Comparison of ENCODE assay signal across 14 cellular contexts in the genomic region with DNA sequence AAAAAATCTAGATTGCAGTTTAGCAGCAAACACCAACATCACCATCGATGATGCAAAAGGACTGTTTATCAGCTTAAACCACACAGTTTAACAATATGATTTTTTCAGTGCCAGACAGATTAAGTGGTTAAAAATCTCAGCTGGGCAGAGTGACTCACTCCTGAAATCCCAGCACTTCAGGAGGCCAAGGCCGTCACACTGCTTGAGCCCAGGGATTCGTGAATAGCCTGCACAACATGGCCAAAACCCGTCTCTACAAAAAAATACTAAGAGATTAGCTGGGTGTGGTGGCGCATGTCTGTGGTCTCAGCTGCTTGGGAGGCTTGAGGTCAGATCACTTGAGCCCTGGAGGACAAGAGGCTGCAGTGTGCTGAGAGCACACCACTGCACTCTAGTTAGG. TPM values are rescaled to one million over a fixed set of nuclear protein-coding genes. Genes with fewer than 3 reads are reported as not detected.
DNase-seq lines count a peak whose midpoint lies in the region; ATAC-seq, FAIRE-seq and TF ChIP-seq lines count a peak whose summit lies in the region.
"Had no signal": no experiment of that assay in that cellular context is flagged by ENCODE, and none has a peak within 500 bp of the region (broad histone marks: within the 10 kb centered on the region; RNA-seq: fewer than 3 reads in every experiment).

No MANE protein-coding gene starts in this region.

- peak overlapping the region; percentile 84 for H3K27ac Mint-ChIP-seq in chondrocyte (ENCODE audit: unreplicated experiment)
- H3K27ac Mint-ChIP-seq: B cell had no signal

- H3K27me3 Mint-ChIP-seq in chondrocyte (ENCODE audit: low read depth), result no peaks in the 10 kb centered on the region
- H3K27me3 Mint-ChIP-seq: B cell had no signal

- H3K4me1 Mint-ChIP-seq in chondrocyte (ENCODE audit: low read depth), result peaks cover 50% of the 10 kb centered on the region

- no peak for DNase-seq in activated CD4-positive, CD25-positive, alpha-beta regulatory T cell treated with anti-CD3 and anti-CD28 coated beads, Interleukin-2, amount 50 U/mL, for 72 hours
- DNase-seq in OCI-M1 (lab: John Stamatoyannopoulos, UW), result peak; percentile 75
- no peak for DNase-seq in chondrocyte (ENCODE audit: low spot score)
- DNase-seq in pancreas, result no peak
- no peak for DNase-seq in hippocampal formation (lab: John Stamatoyannopoulos, UW)
- DNase-seq: activated CD4-positive, alpha-beta T cell treated with anti-CD3 and anti-CD28 coated beads for 1 hour; cerebellar nuclear complex; GOT3; NCI-H526 treated with DMSO at 0.1 percent for 48 hours had no signal

- no peaks in the 10 kb centered on the region for H3K27me3 ChIP-seq in pancreas

- no peaks in the 10 kb centered on the region for H3K9me3 ChIP-seq in pancreas

- 62 to 69% methylated on average over 5 of the region's 5 CpGs for WGBS in pancreas, 2 donors

- ATAC-seq in activated CD4-positive, CD25-positive, alpha-beta regulatory T cell treated with anti-CD3 and anti-CD28 coated beads, Interleukin-2, amount 50 U/mL, for 24 hours, result peak; percentile 42 to 67
- peak in 3 of 4 donors; percentile 40 to 51 (median 44) for ATAC-seq in pancreas
- ATAC-seq in HG03439 (IDR thresholded peaks at IDR 0.05; ENCODE audit: unreplicated experiment), result no peak
- ATAC-seq in HG02759 (IDR thresholded peaks at IDR 0.05; ENCODE audit: unreplicated experiment), result no peak

- H3K9me3 Mint-ChIP-seq in chondrocyte (ENCODE audit: low read depth), result no peaks in the 10 kb centered on the region

- FAIRE-seq in pancreas (lab: Jason Lieb, UNC), result no peak

- no peak overlapping the region for H3K4me3 ChIP-seq in pancreas

- peaks cover 6 to 12% (median 8%) of the 10 kb centered on the region in 3 donors for H3K4me1 ChIP-seq in pancreas
- H3K4me1 ChIP-seq: parathyroid adenoma had no signal

- TF ChIP-seq CTCF in chondrocyte (IDR thresholded peaks at IDR 0.05), result no peak
- TF ChIP-seq CTCF in pancreas (IDR thresholded peaks at IDR 0.05), result no peak

- H3K27ac ChIP-seq in pancreas, result no peak overlapping the region
- H3K27ac ChIP-seq: parathyroid adenoma had no signal

- H3K36me3 Mint-ChIP-seq in chondrocyte (ENCODE audit: low read depth), result peaks cover 62% of the 10 kb centered on the region

- H3K4me3 Mint-ChIP-seq in chondrocyte (ENCODE audit: unreplicated experiment), result no peak overlapping the region
- H3K4me3 Mint-ChIP-seq: B cell had no signal

- intact Hi-C loops in pancreas (cut with DNase I), result no loop called here

- peaks cover 8 to 91% (median 81%) of the 10 kb centered on the region in 3 donors for H3K36me3 ChIP-seq in pancreas

RNA-seq across cellular contexts. Expression of gene RSRC2, which starts 8.9 kb away (rescaled TPM):
- 50.7 to 61.5 TPM (median 51.0 TPM) in 3 replicates for total RNA-seq in chondrocyte
- 10 to 100 TPM; 17.1 to 37.3 (median 26.5) TPM for total RNA-seq in pancreas
- 10 to 100 TPM; 38.2 to 70.6 TPM for polyA plus RNA-seq in pancreas

RNA-seq across cellular contexts. Expression of gene KNTC1, which starts 9.2 kb away (rescaled TPM):
- total RNA-seq in chondrocyte (9.2 to 22.6 TPM (median 11.8 TPM) in 3 replicates), pancreas (1 to 10 TPM; 2.7 to 5.9 (median 4.2) TPM)
- 10 to 100 TPM in 1 of 2 donors, 1 to 10 TPM in 1; 6.6 to 10.2 TPM for polyA plus RNA-seq in pancreas

RNA-seq across cellular contexts. Expression of gene ZCCHC8, which starts 17.1 kb away (rescaled TPM):
- total RNA-seq in chondrocyte (16.8 to 21.8 TPM (median 20.2 TPM) in 3 replicates), pancreas (10 to 100 TPM in 3 of 6 donors, 1 to 10 TPM in 3; 8.6 to 14.6 (median 10.0) TPM)
- polyA plus RNA-seq in pancreas, result 10 to 100 TPM; 17.8 to 23.7 TPM

Comparison
In these comparisons a context has a peak if more than half of its experiments do, and no peak if none do; other contexts are left out.
1. ATAC-seq: peak in activated CD4-positive, CD25-positive, alpha-beta regulatory T cell treated with anti-CD3 and anti-CD28 coated beads, Interleukin-2, amount 50 U/mL, for 24 hours (2 of 2) and pancreas (3 of 4); none in HG03439 (single experiment) and HG02759 (single experiment).